Comparison of ENCODE assay signal across 15 cellular contexts in the genomic region with DNA sequence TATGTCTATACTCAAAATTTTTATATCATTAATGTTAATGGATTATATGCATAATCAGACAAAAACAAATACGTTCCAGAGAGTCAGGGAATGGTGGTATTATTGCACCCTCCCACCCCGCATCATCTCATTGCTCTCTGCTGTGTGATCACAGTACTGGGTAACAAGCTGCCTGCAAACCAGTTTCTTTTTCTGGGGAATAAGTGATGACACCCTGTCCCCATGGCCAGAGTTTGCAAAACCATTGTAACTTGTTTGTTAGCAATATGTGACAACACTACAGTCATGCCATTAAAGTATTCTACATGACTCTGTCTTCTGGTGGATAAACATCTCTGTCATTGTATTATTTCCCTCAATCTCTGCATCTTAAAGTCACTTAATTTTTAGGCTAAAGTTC. TPM values are rescaled to one million over a fixed set of nuclear protein-coding genes. Genes with fewer than 3 reads are reported as not detected.
A peak's percentile ranks its signal among the peaks of the same experiment; 100 is the strongest.
DNase-seq lines count a peak whose midpoint lies in the region; ATAC-seq and TF ChIP-seq lines count a peak whose summit lies in the region.
"Had no signal": no experiment of that assay in that cellular context is flagged by ENCODE, and none has a peak within 500 bp of the region (broad histone marks: within the 10 kb centered on the region; RNA-seq: fewer than 3 reads in every experiment).

No MANE protein-coding gene starts in this region.

- BruUV-seq in MCF 10A (replicated peaks; lab: Mats Ljungman, UMichigan) = no TSS peak
- no TSS peak for BruUV-seq in mammary epithelial cell (replicated peaks; lab: Mats Ljungman, UMichigan)

- no peak for TF ChIP-seq POLR2A in adrenal gland (IDR thresholded peaks at IDR 0.05)
- no peak for TF ChIP-seq POLR2A in transverse colon (IDR thresholded peaks at IDR 0.05)

- H3K27me3 ChIP-seq in mammary epithelial cell (ENCODE audit: insufficient read depth, low read length) (no peaks in the 10 kb centered on the region), adrenal gland (no peaks in the 10 kb centered on the region), transverse colon (no peaks in the 10 kb centered on the region), BE2C (no peaks in the 10 kb centered on the region)
- H3K27me3 ChIP-seq: testis had no signal

- H3K4me3 Mint-ChIP-seq in MCF 10A (ENCODE audit: unreplicated experiment) (no peak overlapping the region), memory B cell (no peak overlapping the region), progenitor cell of endocrine pancreas (ENCODE audit: low read depth) (no peak overlapping the region)
- H3K4me3 Mint-ChIP-seq: activated naive CD4-positive, alpha-beta T cell treated with anti-CD3 and anti-CD28 coated beads for 36 hours; T-helper 1 cell treated with Interleukin-12 subunit alpha and Interleukin-12 subunit beta and Interleukin-4 antibody, amounts not matched to agents 30 μg/mL and 1 μg/mL, for 36 hours had no signal

- H3K36me3 Mint-ChIP-seq in MCF 10A (ENCODE audit: insufficient read depth, unreplicated experiment) (peaks cover 81% of the 10 kb centered on the region), memory B cell (peaks cover 25% of the 10 kb centered on the region), progenitor cell of endocrine pancreas (ENCODE audit: insufficient read depth) (peaks cover 14% of the 10 kb centered on the region)

- H3K4me1 ChIP-seq in mammary epithelial cell (ENCODE audit: insufficient read depth, low read length) (peaks cover 70% of the 10 kb centered on the region), adrenal gland (replicated peaks in 1 of 2) (peaks cover 78 to 90% of the 10 kb centered on the region in 2 donors), transverse colon (peaks cover 31 to 82% (median 73%) of the 10 kb centered on the region in 4 donors), BE2C (peaks cover 15% of the 10 kb centered on the region)

- H3K9me3 Mint-ChIP-seq in MCF 10A (ENCODE audit: unreplicated experiment) = no peaks in the 10 kb centered on the region
- H3K9me3 Mint-ChIP-seq in memory B cell = no peaks in the 10 kb centered on the region
- no peaks in the 10 kb centered on the region for H3K9me3 Mint-ChIP-seq in progenitor cell of endocrine pancreas (ENCODE audit: low read depth)
- H3K9me3 Mint-ChIP-seq: activated naive CD4-positive, alpha-beta T cell treated with anti-CD3 and anti-CD28 coated beads for 36 hours; T-helper 1 cell treated with Interleukin-12 subunit alpha and Interleukin-12 subunit beta and Interleukin-4 antibody, amounts not matched to agents 30 μg/mL and 1 μg/mL, for 36 hours had no signal

- no peaks in the 10 kb centered on the region for H3K27me3 Mint-ChIP-seq in MCF 10A (ENCODE audit: insufficient read depth, unreplicated experiment)
- H3K27me3 Mint-ChIP-seq in memory B cell = no peaks in the 10 kb centered on the region
- peaks cover 3% of the 10 kb centered on the region for H3K27me3 Mint-ChIP-seq in progenitor cell of endocrine pancreas

- in situ Hi-C loops in mammary epithelial cell (cut with MboI; ENCODE audit: low sequenced_read_pairs in 2 of 2) = no loop called here
- in situ Hi-C loops in transverse colon (cut with MboI; ENCODE audit: low pct_ligation_motif_present in 1 of 4, low pct_unique_long_range_greater_than_20kb in 1 of 4, low sequenced_read_pairs in 3 of 4) = no loop called here

- TF ChIP-seq CTCF in MCF 10A (IDR thresholded peaks at IDR 0.05; ENCODE audit: unreplicated experiment) = no peak
- no peak for TF ChIP-seq CTCF in mammary epithelial cell (conservative IDR thresholded peaks at IDR 0.05 in 1 of 2, IDR thresholded peaks at IDR 0.05 in 1 of 2; ENCODE audit: extremely low read depth in 1 of 2, insufficient read depth in 1 of 2, low read depth in 1 of 2, low read length in 2 of 2)
- no peak for TF ChIP-seq CTCF in adrenal gland (IDR thresholded peaks at IDR 0.05)
- no peak for TF ChIP-seq CTCF in transverse colon (IDR thresholded peaks at IDR 0.05)
- TF ChIP-seq CTCF in progenitor cell of endocrine pancreas (IDR thresholded peaks at IDR 0.05; ENCODE audit: unreplicated experiment) = no peak
- no peak for TF ChIP-seq CTCF in BE2C (IDR thresholded peaks at IDR 0.05; ENCODE audit: low read depth, low read length)
- no peak for TF ChIP-seq CTCF in foreskin fibroblast (IDR thresholded peaks at IDR 0.05; ENCODE audit: low read depth, low read length)

- no peak for ATAC-seq in memory B cell (ENCODE audit: low read depth)
- ATAC-seq: esophagus mucosa had no signal

- dilution Hi-C loops in mammary epithelial cell (cut with HindIII; ENCODE audit: low sequenced_read_pairs) = no loop called here

- H3K27ac ChIP-seq in mammary epithelial cell (ENCODE audit: insufficient read depth, low read depth, low read length) = no peak overlapping the region
- H3K27ac ChIP-seq in adrenal gland = peak overlapping the region; percentile 25 to 99 (median 95)
- peak overlapping the region; percentile 87 to 99 (median 97) for H3K27ac ChIP-seq in transverse colon
- H3K27ac ChIP-seq: PC-9 had no signal

- 88% methylated on average over 2 of the region's 2 CpGs for WGBS in mammary epithelial cell (ENCODE audit: low coverage, missing lambda C conversion rate)
- 93 to 95% (median 95%) methylated on average over 2 of the region's 2 CpGs for WGBS in adrenal gland, 4 donors
- WGBS in transverse colon (ENCODE audit: low coverage in 1 of 2), 2 donors = 71 to 95% methylated on average over 2 of the region's 2 CpGs

- no peak overlapping the region for H3K4me2 ChIP-seq in mammary epithelial cell (ENCODE audit: insufficient read depth, low read depth, low read length)
- H3K4me2 ChIP-seq: PC-9 had no signal

- H3K4me1 Mint-ChIP-seq in MCF 10A (ENCODE audit: insufficient read depth, unreplicated experiment) = peaks cover 69% of the 10 kb centered on the region
- H3K4me1 Mint-ChIP-seq in memory B cell = peaks cover 46% of the 10 kb centered on the region
- H3K4me1 Mint-ChIP-seq in progenitor cell of endocrine pancreas (ENCODE audit: low read depth) = peaks cover 36% of the 10 kb centered on the region

- H3K4me3 ChIP-seq in mammary epithelial cell (replicated peaks in 1 of 3; ENCODE audit: insufficient read depth in 1 of 3, low read depth in 2 of 3, low read length in 3 of 3) = no peak overlapping the region
- H3K4me3 ChIP-seq in adrenal gland = peak overlapping the region in 1 of 4 donors; percentile 10
- no peak overlapping the region for H3K4me3 ChIP-seq in transverse colon
- H3K4me3 ChIP-seq in BE2C (ENCODE audit: low read depth, low read length) = no peak overlapping the region
- H3K4me3 ChIP-seq in foreskin fibroblast (ENCODE audit: low read depth in 1 of 2, low read length in 2 of 2) = no peak overlapping the region
- H3K4me3 ChIP-seq: PC-9, testis had no signal

- intact Hi-C loops in MCF 10A (cut with micrococcal nuclease) (loop anchor here (1.0 kb wide), 1 partner anchor 41 kb away; no protein-coding TSS in a partner anchor), mammary epithelial cell (cut with micrococcal nuclease) (no loop called here), adrenal gland (cut with DNase I) (no loop called here), transverse colon (cut with DNase I; ENCODE audit: low total_unique reads) (no loop called here)

- POLR2A ChIA-PET in MCF 10A (lab: Yijun Ruan, JAX) = interaction anchor here (0.9 to 14.3 kb wide), 6 partner anchors 9 to 96 kb away, joined by 3 to 349 read pairs (median 5); a partner anchor contains a TSS

- H4K20me1 ChIP-seq in mammary epithelial cell (ENCODE audit: insufficient read depth, low read length) = no peaks in the 10 kb centered on the region

- H3K9ac ChIP-seq in mammary epithelial cell (ENCODE audit: insufficient read depth, low read length) = no peak overlapping the region

- DNase-seq in MCF 10A (ENCODE audit: unreplicated experiment) (no peak), mammary epithelial cell (no peak), adrenal gland (no peak), memory B cell (ENCODE audit: low spot score in 2 of 2) (no peak), transverse colon (no peak), progenitor cell of endocrine pancreas (ENCODE audit: low spot score, unreplicated experiment) (no peak), BE2C (no peak), foreskin fibroblast (no peak)
- DNase-seq: activated CD4-positive, alpha-beta T cell treated with anti-CD3 and anti-CD28 coated beads, Interleukin-2, amount 50 U/mL, for 4 hours; activated naive CD4-positive, alpha-beta T cell treated with anti-CD3 and anti-CD28 coated beads for 36 hours; DMS53; PC-9; testis had no signal

- peaks cover 56% of the 10 kb centered on the region for H3K79me2 ChIP-seq in mammary epithelial cell (ENCODE audit: insufficient read depth, low read length)

- H3K36me3 ChIP-seq in mammary epithelial cell (ENCODE audit: insufficient read depth, low read length) (peaks cover 18% of the 10 kb centered on the region), adrenal gland (replicated peaks in 1 of 2) (peaks cover 0 to 33% of the 10 kb centered on the region in 2 donors), transverse colon (peaks cover 0 to 23% (median 8%) of the 10 kb centered on the region in 4 donors), BE2C (no peaks in the 10 kb centered on the region)

- H3K9me3 ChIP-seq in mammary epithelial cell (replicated peaks; ENCODE audit: insufficient read depth, low read length) (no peaks in the 10 kb centered on the region), adrenal gland (replicated peaks in 1 of 3) (no peaks in the 10 kb centered on the region), transverse colon (no peaks in the 10 kb centered on the region), BE2C (no peaks in the 10 kb centered on the region)
- H3K9me3 ChIP-seq: testis had no signal

- CTCF ChIA-PET in MCF 10A (lab: Yijun Ruan, JAX) (interaction anchor here (0.9 kb wide), 1 partner anchor 45 kb away, joined by 3 read pairs; no protein-coding TSS in a partner anchor), mammary epithelial cell (lab: Charles Lee; ENCODE audit: low non-redundant PET) (no interaction called here)

- peak overlapping the region; percentile 94 for H3K27ac Mint-ChIP-seq in MCF 10A (ENCODE audit: low read depth, unreplicated experiment)
- H3K27ac Mint-ChIP-seq in memory B cell = peak overlapping the region; percentile 69
- H3K27ac Mint-ChIP-seq in progenitor cell of endocrine pancreas = no peak overlapping the region
- H3K27ac Mint-ChIP-seq: T-helper 1 cell treated with Interleukin-12 subunit alpha and Interleukin-12 subunit beta and Interleukin-4 antibody, amounts not matched to agents 30 μg/mL and 1 μg/mL, for 36 hours had no signal

- no peak for TF ChIP-seq EP300 in transverse colon (IDR thresholded peaks at IDR 0.05; ENCODE audit: low read depth)

- H2AFZ ChIP-seq in mammary epithelial cell (ENCODE audit: low read depth, low read length) = no peak overlapping the region
- H2AFZ ChIP-seq: PC-9 had no signal

RNA-seq across cellular contexts. Expression of a gene that starts 39.5 kb away (rescaled TPM):
- total RNA-seq in MCF 10A (2022) (168 and 186 TPM in 2 replicates), mammary epithelial cell (100 to 1,000 TPM in 1 of 2 donors, 10 to 100 TPM in 1; 64.7 to 110 TPM), adrenal gland (100 to 1,000 TPM; 116 to 231 (median 167) TPM), transverse colon (100 to 1,000 TPM in 3 of 4 donors, 10 to 100 TPM in 1; 71.8 to 182 (median 169) TPM), progenitor cell of endocrine pancreas (25.8 and 27.0 TPM in 2 replicates)
- polyA plus RNA-seq in mammary epithelial cell (33.8 TPM), adrenal gland (10 to 100 TPM; 12.0 to 73.9 (median 14.5) TPM)
- 57.1 TPM for polyA minus RNA-seq in mammary epithelial cell
- 45.6 TPM for polyA plus RNA-seq in BE2C (2012; ENCODE audit: insufficient read depth, insufficient read length, low read depth)
